In genomic region chr19:5309438-5310204, GRCh38 we compare ENCODE assay signal across 15 cellular contexts. TPM values are rescaled to one million over a fixed set of nuclear protein-coding genes. Genes with fewer than 3 reads are reported as not detected.
DNase-seq lines count a peak whose midpoint lies in the region; ATAC-seq and TF ChIP-seq lines count a peak whose summit lies in the region.
"Had no signal": no experiment of that assay in that cellular context is flagged by ENCODE, and none has a peak within 500 bp of the region (broad histone marks: within the 10 kb centered on the region; RNA-seq: fewer than 3 reads in every experiment).

No MANE protein-coding gene starts in this region.

- H3K4me3 ChIP-seq in cardiac muscle cell (no peak overlapping the region), left ventricle myocardium inferior (no peak overlapping the region), endodermal cell (ENCODE audit: low read length) (no peak overlapping the region), suprapubic skin (no peak overlapping the region)
- H3K4me3 ChIP-seq: hepatocyte had no signal

- H3K4me1 ChIP-seq in cardiac muscle cell (ENCODE audit: low read depth) (peaks cover 8% of the 10 kb centered on the region), left ventricle myocardium inferior (no peaks in the 10 kb centered on the region), endodermal cell (ENCODE audit: control insufficient read depth, insufficient read depth, low read length) (no peaks in the 10 kb centered on the region), suprapubic skin (peaks cover 11% of the 10 kb centered on the region)
- H3K4me1 ChIP-seq: prostate gland had no signal

- H3K27me3 ChIP-seq in cardiac muscle cell (no peaks in the 10 kb centered on the region), left ventricle myocardium inferior (ENCODE audit: low read depth) (peaks cover 39% of the 10 kb centered on the region), endodermal cell (ENCODE audit: control insufficient read depth, insufficient read depth, low read length, poor library complexity, severe bottlenecking) (no peaks in the 10 kb centered on the region), suprapubic skin (no peaks in the 10 kb centered on the region)
- H3K27me3 ChIP-seq: hepatocyte, tibial nerve had no signal

- H3K27me3 Mint-ChIP-seq in endodermal cell (ENCODE audit: insufficient read depth), result no peaks in the 10 kb centered on the region

- no peak for TF ChIP-seq POLR2A in suprapubic skin (IDR thresholded peaks at IDR 0.05)

- H3K36me3 ChIP-seq in cardiac muscle cell (no peaks in the 10 kb centered on the region), left ventricle myocardium inferior (no peaks in the 10 kb centered on the region), endodermal cell (ENCODE audit: control insufficient read depth, insufficient read depth, low read length) (peaks cover 4% of the 10 kb centered on the region), suprapubic skin (no peaks in the 10 kb centered on the region)
- H3K36me3 ChIP-seq: prostate gland, tibial nerve had no signal

- no peaks in the 10 kb centered on the region for H3K9me3 Mint-ChIP-seq in endodermal cell

- WGBS in endodermal cell (ENCODE audit: insufficient coverage in 1 of 2, insufficient read length in 1 of 2), 2 experiments, result 91 to 93% methylated on average over 14 to 17 of the region's 17 CpGs
- WGBS in suprapubic skin, result 64% methylated on average over 16 of the region's 17 CpGs

- H3K27ac ChIP-seq in cardiac muscle cell, result no peak overlapping the region
- no peak overlapping the region for H3K27ac ChIP-seq in left ventricle myocardium inferior (replicated peaks)
- H3K27ac ChIP-seq in endodermal cell (ENCODE audit: low read depth, low read length), result no peak overlapping the region
- H3K27ac ChIP-seq in suprapubic skin, result no peak overlapping the region

- TF ChIP-seq EP300 in suprapubic skin (IDR thresholded peaks at IDR 0.05), result no peak

- no peak overlapping the region for H3K9ac ChIP-seq in endodermal cell (ENCODE audit: extremely low read depth, low read length, poor library complexity, severe bottlenecking)

- intact Hi-C loops in left ventricle myocardium inferior (cut with micrococcal nuclease), result no loop called here

- no peak overlapping the region for H3K27ac Mint-ChIP-seq in endodermal cell

- H3K4me1 Mint-ChIP-seq in endodermal cell, result peaks cover 2% of the 10 kb centered on the region

- no peak for ATAC-seq in HG02642 (IDR thresholded peaks at IDR 0.05; ENCODE audit: poor library complexity, unreplicated experiment)

- H3K9me3 ChIP-seq in cardiac muscle cell (ENCODE audit: low read depth) (no peaks in the 10 kb centered on the region), left ventricle myocardium inferior (replicated peaks) (no peaks in the 10 kb centered on the region), endodermal cell (ENCODE audit: control insufficient read depth, low read length) (no peaks in the 10 kb centered on the region), suprapubic skin (no peaks in the 10 kb centered on the region)
- H3K9me3 ChIP-seq: prostate gland had no signal

- no peak overlapping the region for H3K4me3 Mint-ChIP-seq in endodermal cell

- DNase-seq in cardiac muscle cell (ENCODE audit: low read depth in 1 of 2, low spot score in 1 of 2), result peak in 1 of 2 donors; percentile 26
- DNase-seq in left ventricle myocardium inferior, result no peak
- DNase-seq in endodermal cell, result peak; percentile 72
- peak; percentile 49 for DNase-seq in occipital lobe (lab: John Stamatoyannopoulos, UW)
- DNase-seq in cerebellar nuclear complex (lab: John Stamatoyannopoulos, UW), result no peak
- no peak for DNase-seq in suprapubic skin (ENCODE audit: low spot score in 2 of 2)
- no peak for DNase-seq in activated CD4-positive, alpha-beta T cell treated with anti-CD3 and anti-CD28 coated beads, Interleukin-2, amount 50 U/mL, for 4 hours
- DNase-seq: DMS53; effector CD4-positive, alpha-beta T cell; mesenchymal stem cell; NCI-H1930 had no signal

- TF ChIP-seq CTCF in cardiac muscle cell (IDR thresholded peaks at IDR 0.05; ENCODE audit: low read depth, low read length) (peak; percentile 11), left ventricle myocardium inferior (IDR thresholded peaks at IDR 0.05; ENCODE audit: borderline replicate concordance) (no peak), endodermal cell (conservative IDR thresholded peaks at IDR 0.05) (peak; percentile 52), suprapubic skin (IDR thresholded peaks at IDR 0.05) (no peak)

- H3K36me3 Mint-ChIP-seq in endodermal cell (ENCODE audit: low read depth), result peaks cover 29% of the 10 kb centered on the region

RNA-seq across cellular contexts. Expression of gene PTPRS, which starts 31.0 kb away (rescaled TPM):
- total RNA-seq in cardiac muscle cell (247 and 351 TPM in 2 replicates), left ventricle myocardium inferior (40.0 TPM), endodermal cell (100 to 1,000 TPM; 226 to 248 TPM), occipital lobe (188 TPM), suprapubic skin (100 to 1,000 TPM; 116 to 182 (median 159) TPM)
- 46.0 and 68.7 TPM in 2 replicates for polyA plus RNA-seq in cardiac muscle cell
- polyA plus RNA-seq in endodermal cell (2013, experiment 1 of 2), result 178 TPM
- 175 TPM for polyA plus RNA-seq in endodermal cell (2013, experiment 2 of 2)

Comparison
In these comparisons a context has a peak if more than half of its experiments do, and no peak if none do; other contexts are left out.
1. CTCF ChIP-seq: peak in cardiac muscle cell (single experiment) and endodermal cell (single experiment); none in left ventricle myocardium inferior (single experiment) and suprapubic skin (0 of 2).
2. DNase-seq: peak in endodermal cell (single experiment) and occipital lobe (single experiment); none in left ventricle myocardium inferior (single experiment), cerebellar nuclear complex (0 of 2), suprapubic skin (0 of 2) and activated CD4-positive, alpha-beta T cell treated with anti-CD3 and anti-CD28 coated beads, Interleukin-2, amount 50 U/mL, for 4 hours (0 of 2).